In the genomic region with DNA sequence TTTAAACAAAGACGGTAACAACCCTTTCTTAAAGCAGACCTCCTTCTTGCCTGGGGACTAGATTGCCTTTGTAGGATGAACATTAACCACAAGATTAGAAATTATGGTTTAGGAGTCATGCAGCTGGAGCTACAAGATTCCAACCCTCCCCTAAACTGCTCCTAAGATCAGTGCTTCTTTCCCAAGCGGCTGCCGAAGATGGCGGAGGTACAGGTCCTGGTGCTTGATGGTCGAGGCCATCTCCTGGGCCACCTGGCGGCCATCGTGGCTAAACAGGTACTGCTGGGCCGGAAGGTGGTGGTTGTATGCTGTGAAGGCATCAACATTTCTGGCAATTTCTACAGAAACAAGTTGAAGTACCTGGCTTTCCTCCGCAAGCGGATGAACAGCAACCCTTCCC, we compare ENCODE assay signal across 3 cellular contexts. TPM values are rescaled to one million over a fixed set of nuclear protein-coding genes. Genes with fewer than 3 reads are reported as not detected.
"Had no signal": no experiment of that assay in that cellular context is flagged by ENCODE, and none has a peak within 500 bp of the region (broad histone marks: within the 10 kb centered on the region; RNA-seq: fewer than 3 reads in every experiment).

No MANE protein-coding gene starts in this region.

RNA-seq across cellular contexts. Expression of gene GPRC5A, which starts 16.1 kb away (rescaled TPM):
- total RNA-seq: natural killer cell treated with Interleukin-12 subunit alpha and Interleukin-12 subunit beta and Interleukin-15 and Interleukin-18, amount 100 ng/mL, for 72 hours; neural crest cell had no signal
- polyA plus RNA-seq: immature natural killer cell had no signal
